In genomic region chr22:40240671-40241070, GRCh38 we compare ENCODE assay signal across 13 cellular contexts.
DNase-seq lines count a peak whose midpoint lies in the region; ATAC-seq and TF ChIP-seq lines count a peak whose summit lies in the region.
"Had no signal": no experiment of that assay in that cellular context is flagged by ENCODE, and none has a peak within 500 bp of the region (broad histone marks: within the 10 kb centered on the region; RNA-seq: fewer than 3 reads in every experiment).

No MANE protein-coding gene starts in this region.

- peaks cover 93% of the 10 kb centered on the region for H4K20me1 ChIP-seq in neural progenitor cell (ENCODE audit: low read depth)

- no peaks in the 10 kb centered on the region for H3K27me3 Mint-ChIP-seq in IgD-negative memory B cell
- no peaks in the 10 kb centered on the region for H3K27me3 Mint-ChIP-seq in activated naive CD8-positive, alpha-beta T cell treated with anti-CD3 and anti-CD28 coated beads, Interleukin-2, amount 50 U/mL, for 24 hours
- H3K27me3 Mint-ChIP-seq in neural progenitor cell (ENCODE audit: insufficient read depth, low read depth): peaks cover 8% of the 10 kb centered on the region

- H3K4me3 Mint-ChIP-seq in IgD-negative memory B cell: no peak overlapping the region
- H3K4me3 Mint-ChIP-seq in activated naive CD8-positive, alpha-beta T cell treated with anti-CD3 and anti-CD28 coated beads, Interleukin-2, amount 50 U/mL, for 24 hours: peak overlapping the region; percentile 30
- no peak overlapping the region for H3K4me3 Mint-ChIP-seq in neural progenitor cell

- peaks cover 63 to 68% (median 68%) of the 10 kb centered on the region in 3 donors for H3K4me1 Mint-ChIP-seq in IgD-negative memory B cell
- H3K4me1 Mint-ChIP-seq in activated naive CD8-positive, alpha-beta T cell treated with anti-CD3 and anti-CD28 coated beads, Interleukin-2, amount 50 U/mL, for 24 hours: peaks cover 89% of the 10 kb centered on the region
- H3K4me1 Mint-ChIP-seq in neural progenitor cell: peaks cover 52% of the 10 kb centered on the region

- no peaks in the 10 kb centered on the region for H3K27me3 ChIP-seq in neural progenitor cell

- H3K4me3 ChIP-seq in neural progenitor cell: no peak overlapping the region

- H3K9me3 Mint-ChIP-seq in IgD-negative memory B cell (no peaks in the 10 kb centered on the region), neural progenitor cell (no peaks in the 10 kb centered on the region)
- H3K9me3 Mint-ChIP-seq in activated naive CD8-positive, alpha-beta T cell treated with anti-CD3 and anti-CD28 coated beads, Interleukin-2, amount 50 U/mL, for 24 hours: no peaks in the 10 kb centered on the region

- H3K36me3 Mint-ChIP-seq in IgD-negative memory B cell: peaks cover 4% of the 10 kb centered on the region
- peaks cover 12% of the 10 kb centered on the region for H3K36me3 Mint-ChIP-seq in activated naive CD8-positive, alpha-beta T cell treated with anti-CD3 and anti-CD28 coated beads, Interleukin-2, amount 50 U/mL, for 24 hours (ENCODE audit: low read depth)
- peaks cover 8% of the 10 kb centered on the region for H3K36me3 Mint-ChIP-seq in neural progenitor cell

- DNase-seq in activated CD8-positive, alpha-beta memory T cell treated with anti-CD3 and anti-CD28 coated beads for 24 hours: peak; percentile 51
- DNase-seq in activated CD8-positive, alpha-beta memory T cell treated with anti-CD3 and anti-CD28 coated beads, Interleukin-2, amount 50 U/mL, for 48 hours: no peak
- DNase-seq in activated naive CD8-positive, alpha-beta T cell treated with anti-CD3 and anti-CD28 coated beads, Interleukin-2, amount 50 U/mL, for 24 hours: no peak
- no peak for DNase-seq in neural progenitor cell (ENCODE audit: low spot score)
- DNase-seq in NCI-H1694 (lab: John Stamatoyannopoulos, UW): no peak
- DNase-seq in KBM-7: no peak
- DNase-seq: mesendoderm, NCI-H1930, NCI-H748 treated with DMSO at 0.1 percent for 48 hours, posterior cingulate gyrus had no signal

- no peak for TF ChIP-seq CTCF in neural progenitor cell (IDR thresholded peaks at IDR 0.05)

- peaks cover 100% of the 10 kb centered on the region for H3K79me2 ChIP-seq in neural progenitor cell (ENCODE audit: low read depth)

- in situ Hi-C loops in KBM-7 (cut with MboI; ENCODE audit: low pct_unique_long_range_greater_than_20kb, low sequenced_read_pairs): no loop called here

- H3K9me3 ChIP-seq in neural progenitor cell (ENCODE audit: low read depth): no peaks in the 10 kb centered on the region

- no peak for ATAC-seq in activated naive CD8-positive, alpha-beta T cell treated with anti-CD3 and anti-CD28 coated beads, Interleukin-2, amount 50 U/mL, for 24 hours
- no peak for ATAC-seq in HG02870 (IDR thresholded peaks at IDR 0.05; ENCODE audit: unreplicated experiment)
- ATAC-seq: Right ventricle myocardium inferior had no signal

- H3K4me1 ChIP-seq in neural progenitor cell: peaks cover 44% of the 10 kb centered on the region

- H3K4me2 ChIP-seq in neural progenitor cell: peak overlapping the region; percentile 58

- H3K36me3 ChIP-seq in neural progenitor cell: no peaks in the 10 kb centered on the region

- no peak overlapping the region for H2AFZ ChIP-seq in neural progenitor cell (replicated peaks)

- no peak overlapping the region for H3K27ac ChIP-seq in neural progenitor cell

- H3F3A ChIP-seq in neural progenitor cell (ENCODE audit: low read depth): peaks cover 15% of the 10 kb centered on the region

- H3K27ac Mint-ChIP-seq in IgD-negative memory B cell (peak overlapping the region; percentile 73 to 87 (median 81)), neural progenitor cell (no peak overlapping the region)
- H3K27ac Mint-ChIP-seq in activated naive CD8-positive, alpha-beta T cell treated with anti-CD3 and anti-CD28 coated beads, Interleukin-2, amount 50 U/mL, for 24 hours: peak overlapping the region; percentile 76

- H3K9ac ChIP-seq in neural progenitor cell: no peak overlapping the region
